ENCODE assay signal across 15 cellular contexts in genomic region chr12:49818241-49818640, GRCh38. TPM values are rescaled to one million over a fixed set of nuclear protein-coding genes. Genes with fewer than 3 reads are reported as not detected.
DNase-seq lines count a peak whose midpoint lies in the region; ATAC-seq and TF ChIP-seq lines count a peak whose summit lies in the region.
"Had no signal": no experiment of that assay in that cellular context is flagged by ENCODE, and none has a peak within 500 bp of the region (broad histone marks: within the 10 kb centered on the region; RNA-seq: fewer than 3 reads in every experiment).

No MANE protein-coding gene starts in this region.

- no peaks in the 10 kb centered on the region for H3K9me3 Mint-ChIP-seq in activated CD8-positive, alpha-beta T cell treated with anti-CD3 and anti-CD28 coated beads, Interleukin-2, amount 10 ng/mL, durations not matched to agents 7 days and 5 days (ENCODE audit: insufficient read depth)
- H3K9me3 Mint-ChIP-seq: CD4-positive, alpha-beta memory T cell; HFFc6 had no signal

- no peak for TF ChIP-seq POLR2A in stomach (IDR thresholded peaks at IDR 0.05)

- no peaks in the 10 kb centered on the region for H3K27me3 ChIP-seq in stomach
- H3K27me3 ChIP-seq: BE2C had no signal

- H3K36me3 ChIP-seq in HEK293 (ENCODE audit: control insufficient read depth in 2 of 2, insufficient read depth in 1 of 2, low read length in 2 of 2): peaks cover 13 to 21% of the 10 kb centered on the region in 2 experiments; a peak in 2 of 3 replicates
- peaks cover 0 to 14% (median 4%) of the 10 kb centered on the region in 4 donors for H3K36me3 ChIP-seq in stomach

- H3K27ac ChIP-seq in HEK293 (ENCODE audit: extremely low read depth, low read depth, low read length): no peak overlapping the region
- H3K27ac ChIP-seq in stomach: no peak overlapping the region
- H3K27ac ChIP-seq: A549, C4-2B, HL-60 had no signal

- ATAC-seq in left lobe of liver: no peak
- no peak for ATAC-seq in activated CD8-positive, alpha-beta T cell treated with anti-CD3 and anti-CD28 coated beads, Interleukin-2, amount 10 ng/mL, durations not matched to agents 7 days and 5 days
- ATAC-seq: A549 had no signal

- intact Hi-C loops in stomach (cut with DNase I; ENCODE audit: low total_unique reads): no loop called here

- no peaks in the 10 kb centered on the region for H3K9me3 ChIP-seq in HEK293 (ENCODE audit: control insufficient read depth, insufficient read depth, low read depth, low read length)
- no peaks in the 10 kb centered on the region for H3K9me3 ChIP-seq in stomach
- H3K9me3 ChIP-seq: A549, BE2C, HAP-1 had no signal

- no peak for TF ChIP-seq CTCF in HEK293 (tag by site-specific recombination; IDR thresholded peaks at IDR 0.05)
- TF ChIP-seq CTCF in stomach (IDR thresholded peaks at IDR 0.05): no peak

- CTCF ChIA-PET in HEK293 (lab: Yijun Ruan, JAX): no interaction called here
- CTCF ChIA-PET in activated CD8-positive, alpha-beta T cell treated with anti-CD3 and anti-CD28 coated beads, Interleukin-2, amount 10 ng/mL, durations not matched to agents 7 days and 5 days (lab: Charles Lee): no interaction called here

- H3K4me3 ChIP-seq in HEK293 (ENCODE audit: low read depth, low read length) (no peak overlapping the region), stomach (no peak overlapping the region)
- H3K4me3 ChIP-seq: A549, HAP-1 had no signal

- peaks cover 37% of the 10 kb centered on the region for H3K4me1 Mint-ChIP-seq in activated CD8-positive, alpha-beta T cell treated with anti-CD3 and anti-CD28 coated beads, Interleukin-2, amount 10 ng/mL, durations not matched to agents 7 days and 5 days (ENCODE audit: low read depth)

- peak; percentile 11 for DNase-seq in M059J (ENCODE audit: low read depth)
- peak; percentile 14 for DNase-seq in OCI-M1 (lab: John Stamatoyannopoulos, UW)
- DNase-seq in left lobe of liver (ENCODE audit: low spot score): peak; percentile 11
- DNase-seq in stomach: no peak
- DNase-seq in NCI-H2171 treated with DMSO at 0.1 percent for 48 hours (lab: John Stamatoyannopoulos, UW): no peak
- DNase-seq in activated CD8-positive, alpha-beta T cell treated with anti-CD3 and anti-CD28 coated beads, Interleukin-2, amount 10 ng/mL, durations not matched to agents 7 days and 5 days: no peak
- DNase-seq: BE2C; CD4-positive, alpha-beta memory T cell; DMS79 treated with DMSO at 0.1 percent for 48 hours; HFFc6 had no signal

- no peak for TF ChIP-seq EP300 in stomach (IDR thresholded peaks at IDR 0.05)

- H3K4me3 Mint-ChIP-seq in activated CD8-positive, alpha-beta T cell treated with anti-CD3 and anti-CD28 coated beads, Interleukin-2, amount 10 ng/mL, durations not matched to agents 7 days and 5 days: no peak overlapping the region
- H3K4me3 Mint-ChIP-seq: CD4-positive, alpha-beta memory T cell; HFFc6 had no signal

- H3K4me1 ChIP-seq in HEK293 (ENCODE audit: control insufficient read depth, insufficient read depth, low read length) (no peaks in the 10 kb centered on the region), stomach (peaks cover 10 to 32% (median 17%) of the 10 kb centered on the region in 4 donors)
- H3K4me1 ChIP-seq: A549, BE2C, HAP-1 had no signal

- no peak overlapping the region for H3K27ac Mint-ChIP-seq in activated CD8-positive, alpha-beta T cell treated with anti-CD3 and anti-CD28 coated beads, Interleukin-2, amount 10 ng/mL, durations not matched to agents 7 days and 5 days
- H3K27ac Mint-ChIP-seq: HFFc6 had no signal

- POLR2A ChIA-PET in HEK293 (lab: Yijun Ruan, JAX): interaction anchor here (3.6 kb wide), 1 partner anchor 10 kb away, joined by 23 read pairs; the partner anchor contains the start of gene NCKAP5L
- POLR2A ChIA-PET in activated CD8-positive, alpha-beta T cell treated with anti-CD3 and anti-CD28 coated beads, Interleukin-2, amount 10 ng/mL, durations not matched to agents 7 days and 5 days (lab: Charles Lee): no interaction called here

- H3K36me3 Mint-ChIP-seq in activated CD8-positive, alpha-beta T cell treated with anti-CD3 and anti-CD28 coated beads, Interleukin-2, amount 10 ng/mL, durations not matched to agents 7 days and 5 days (ENCODE audit: low read depth): peaks cover 7% of the 10 kb centered on the region

- WGBS in stomach, 5 donors: 83 to 92% (median 86%) methylated on average over 3 of the region's 3 CpGs

- no peaks in the 10 kb centered on the region for H3K27me3 Mint-ChIP-seq in activated CD8-positive, alpha-beta T cell treated with anti-CD3 and anti-CD28 coated beads, Interleukin-2, amount 10 ng/mL, durations not matched to agents 7 days and 5 days (ENCODE audit: low read depth)
- H3K27me3 Mint-ChIP-seq: CD4-positive, alpha-beta memory T cell had no signal

TF ChIP-seq in HEK293, 187 proteins besides CTCF, POLR2A, EP300 and RAD21:
- TF ChIP-seq ZNF394 (tag by site-specific recombination; IDR thresholded peaks at IDR 0.05; ENCODE audit: borderline replicate concordance): peak; percentile 47; the same call in 1 of the 2 replicates
- no peak for TF ChIP-seq PRDM6 (tag by site-specific recombination; IDR thresholded peaks at IDR 0.05)

RNA-seq across cellular contexts. Expression of gene NCKAP5L, which starts 10.0 kb away (rescaled TPM):
- total RNA-seq in M059J (2014; rRNA removed; shearing (Covaris generic)): 9.0 and 17.6 TPM in 2 replicates
- 11.3 TPM for total RNA-seq in left lobe of liver
- total RNA-seq in stomach: 10 to 100 TPM in 2 of 5 donors, 1 to 10 TPM in 3; 4.9 to 16.5 (median 8.3) TPM
- polyA plus RNA-seq in stomach: 1 to 10 TPM; 3.5 to 9.7 (median 4.1) TPM
- 1 to 10 TPM; 7.2 to 7.7 TPM for total RNA-seq in activated CD8-positive, alpha-beta T cell treated with anti-CD3 and anti-CD28 coated beads, Interleukin-2, amount 10 ng/mL, durations not matched to agents 7 days and 5 days

RNA-seq across cellular contexts. Expression of gene BCDIN3D, which starts 24.7 kb away (rescaled TPM):
- total RNA-seq in M059J (2014; rRNA removed; shearing (Covaris generic)): 2.9 and 4.8 TPM in 2 replicates
- total RNA-seq in left lobe of liver (3.2 TPM), stomach (10 to 100 TPM in 1 of 5 donors, 1 to 10 TPM in 2, under 1 TPM in 1, not detected in 1; 0.58 to 14.7 (median 3.6) TPM)
- 1 to 10 TPM; 1.8 to 2.7 (median 2.6) TPM for polyA plus RNA-seq in stomach
- 1 to 10 TPM; 7.3 to 7.4 TPM for total RNA-seq in activated CD8-positive, alpha-beta T cell treated with anti-CD3 and anti-CD28 coated beads, Interleukin-2, amount 10 ng/mL, durations not matched to agents 7 days and 5 days

Comparison
In these comparisons a context has a peak if more than half of its experiments do, and no peak if none do; other contexts are left out.
1. DNase-seq: peak in M059J (single experiment), OCI-M1 (single experiment) and left lobe of liver (single experiment); none in stomach (single experiment), NCI-H2171 treated with DMSO at 0.1 percent for 48 hours (single experiment) and activated CD8-positive, alpha-beta T cell treated with anti-CD3 and anti-CD28 coated beads, Interleukin-2, amount 10 ng/mL, durations not matched to agents 7 days and 5 days (single experiment).